In genomic region chr12:119158004-119158776, GRCh38 we compare ENCODE assay signal across 29 cellular contexts. TPM values are rescaled to one million over a fixed set of nuclear protein-coding genes. Genes with fewer than 3 reads are reported as not detected.
DNase-seq lines count a peak whose midpoint lies in the region; ATAC-seq and TF ChIP-seq lines count a peak whose summit lies in the region.
"Had no signal": no experiment of that assay in that cellular context is flagged by ENCODE, and none has a peak within 500 bp of the region (broad histone marks: within the 10 kb centered on the region; RNA-seq: fewer than 3 reads in every experiment).

No MANE protein-coding gene starts in this region.

- TF ChIP-seq CTCF in transverse colon (IDR thresholded peaks at IDR 0.05), result no peak
- no peak for TF ChIP-seq CTCF in MM.1S (IDR thresholded peaks at IDR 0.05; ENCODE audit: low read length)
- TF ChIP-seq CTCF in Peyer's patch (IDR thresholded peaks at IDR 0.05), result no peak

- peak; percentile 74 for ATAC-seq in Right ventricle myocardium superior (ENCODE audit: poor library complexity)
- ATAC-seq: GM23338; K562; stimulated activated naive B cell treated with anti-CD40 and anti-IgM and Interleukin-4, amounts not matched to agents 10 μg/mL and 1 μg/mL and 100 μg/mL, for 72 hours had no signal

- no peaks in the 10 kb centered on the region for H4K20me1 ChIP-seq in MM.1S (ENCODE audit: insufficient read depth, low read length)

- H3K36me3 ChIP-seq in neuronal stem cell (replicated peaks in 1 of 2; ENCODE audit: control insufficient read depth in 2 of 2, insufficient read depth in 2 of 2, low read length in 2 of 2), result no peaks in the 10 kb centered on the region
- no peaks in the 10 kb centered on the region for H3K36me3 ChIP-seq in transverse colon
- no peaks in the 10 kb centered on the region for H3K36me3 ChIP-seq in MM.1S (replicated peaks; ENCODE audit: insufficient read depth, low read length)
- no peaks in the 10 kb centered on the region for H3K36me3 ChIP-seq in Peyer's patch
- H3K36me3 ChIP-seq: thyroid gland had no signal

- no peaks in the 10 kb centered on the region for H3K79me2 ChIP-seq in MM.1S (ENCODE audit: low read length)

- H2BK120ac ChIP-seq in neuronal stem cell (ENCODE audit: low read depth, low read length), result no peak overlapping the region

- no peak overlapping the region for H3K14ac ChIP-seq in neuronal stem cell (ENCODE audit: low read length)

- H4K91ac ChIP-seq in neuronal stem cell (ENCODE audit: low read depth, low read length, poor library complexity), result no peak overlapping the region

- no peak overlapping the region for H3K23ac ChIP-seq in neuronal stem cell (ENCODE audit: low read depth, low read length, poor library complexity)

- H3K9me3 ChIP-seq in neuronal stem cell (replicated peaks in 1 of 2; ENCODE audit: control insufficient read depth in 2 of 2, insufficient read depth in 1 of 2, low read depth in 1 of 2, low read length in 2 of 2) (no peaks in the 10 kb centered on the region), transverse colon (no peaks in the 10 kb centered on the region), MM.1S (replicated peaks; ENCODE audit: insufficient read depth, low read length) (no peaks in the 10 kb centered on the region), Peyer's patch (peaks cover 0 to 3% (median 0%) of the 10 kb centered on the region in 4 donors)
- H3K9me3 ChIP-seq: SK-N-SH, thyroid gland had no signal

- no peak overlapping the region for H2BK15ac ChIP-seq in neuronal stem cell (ENCODE audit: low read length)

- H3K79me1 ChIP-seq in neuronal stem cell (ENCODE audit: low read depth, low read length), result no peaks in the 10 kb centered on the region

- TF ChIP-seq EP300 in transverse colon (IDR thresholded peaks at IDR 0.05; ENCODE audit: low read depth), result no peak

- H3K27me3 ChIP-seq in neuronal stem cell (ENCODE audit: control insufficient read depth in 3 of 3, insufficient read depth in 3 of 3, low read depth in 1 of 3, low read length in 3 of 3) (no peaks in the 10 kb centered on the region), transverse colon (no peaks in the 10 kb centered on the region), MM.1S (replicated peaks; ENCODE audit: insufficient read depth, low read length) (no peaks in the 10 kb centered on the region), Peyer's patch (no peaks in the 10 kb centered on the region)
- H3K27me3 ChIP-seq: thyroid gland had no signal

- TF ChIP-seq POLR2A in transverse colon (IDR thresholded peaks at IDR 0.05), result no peak
- no peak for TF ChIP-seq POLR2A in Peyer's patch (IDR thresholded peaks at IDR 0.05)

- H2BK12ac ChIP-seq in neuronal stem cell (ENCODE audit: low read length), result no peak overlapping the region

- H3K27ac ChIP-seq in neuronal stem cell (replicated peaks; ENCODE audit: low read length), result no peak overlapping the region
- H3K27ac ChIP-seq in transverse colon, result no peak overlapping the region
- H3K27ac ChIP-seq in MM.1S (ENCODE audit: low read length), result no peak overlapping the region
- H3K27ac ChIP-seq in Peyer's patch, result no peak overlapping the region

- H3K9ac ChIP-seq in neuronal stem cell (ENCODE audit: low read depth, low read length, poor library complexity) (no peak overlapping the region), MM.1S (ENCODE audit: low read length) (no peak overlapping the region)
- H3K9ac ChIP-seq: SK-N-SH had no signal

- H3K4me3 ChIP-seq in neuronal stem cell (ENCODE audit: low read length in 2 of 2) (no peak overlapping the region), transverse colon (no peak overlapping the region), MM.1S (ENCODE audit: low read length) (no peak overlapping the region), Peyer's patch (no peak overlapping the region)
- H3K4me3 ChIP-seq: GM23338, K562, thyroid gland had no signal

- H3K4me1 ChIP-seq in neuronal stem cell (ENCODE audit: control insufficient read depth in 2 of 2, insufficient read depth in 1 of 2, low read depth in 1 of 2, low read length in 2 of 2) (peaks cover 0 to 7% of the 10 kb centered on the region in 2 donors), transverse colon (no peaks in the 10 kb centered on the region), MM.1S (ENCODE audit: low read length) (no peaks in the 10 kb centered on the region), Peyer's patch (no peaks in the 10 kb centered on the region)

- H3K4me2 ChIP-seq in neuronal stem cell (ENCODE audit: insufficient read depth, low read length, poor library complexity, severe bottlenecking) (no peak overlapping the region), MM.1S (ENCODE audit: low read depth, low read length) (no peak overlapping the region)
- H3K4me2 ChIP-seq: GM23338, SK-N-SH had no signal

- no peak overlapping the region for H4K8ac ChIP-seq in neuronal stem cell (ENCODE audit: low read depth, low read length)

- H3F3A ChIP-seq in MM.1S (ENCODE audit: insufficient read depth, low read length), result no peaks in the 10 kb centered on the region

- H2BK5ac ChIP-seq in neuronal stem cell (ENCODE audit: low read length), result no peak overlapping the region

- DNase-seq in NCI-H1694 (lab: John Stamatoyannopoulos, UW) (peak; percentile 42), NCI-H1694 treated with DMSO at 0.1 percent for 48 hours (lab: John Stamatoyannopoulos, UW) (no peak), Right ventricle myocardium superior (peak; percentile 52), neuronal stem cell (ENCODE audit: low spot score) (no peak), transverse colon (no peak), MM.1S (no peak), Peyer's patch (no peak), SIG-M5 treated with dmso at 0.1 percent for 504 hours (lab: John Stamatoyannopoulos, UW; ENCODE audit: unreplicated experiment) (no peak)
- DNase-seq: 8988T; activated CD4-positive, alpha-beta T cell treated with anti-CD3 and anti-CD28 coated beads for 4 hours; activated naive CD4-positive, alpha-beta T cell treated with anti-CD3 and anti-CD28 coated beads for 36 hours; activated T-cell treated with anti-CD3 and anti-CD28 coated beads, Interleukin-2, amount 50 U/mL, for 24 hours; AML-193; dermis blood vessel endothelial cell; DND-41; kidney; mammary epithelial cell; NCI-H1417 treated with DMSO at 0.1 percent for 48 hours; NCI-H2107; NCI-H526 treated with DMSO at 0.1 percent for 48 hours; SK-N-SH; stimulated activated CD4-positive, alpha-beta T cell treated with anti-CD3 and anti-CD28 coated beads, Interleukin-12 subunit alpha, Interleukin-12 subunit beta, amount 100 ng/mL, for 4 hours; stimulated activated CD4-positive, alpha-beta T cell treated with anti-CD3 and anti-CD28 coated beads, Interleukin-4, amount 100 ng/mL, for 24 hours; stimulated activated naive B cell treated with anti-CD40 and anti-IgM and Interleukin-4, amounts not matched to agents 10 μg/mL and 1 μg/mL and 100 μg/mL, for 72 hours; T-helper 2 cell had no signal

- no peak overlapping the region for H3K4ac ChIP-seq in neuronal stem cell (ENCODE audit: low read length)

- H3K9me2 ChIP-seq in MM.1S (replicated peaks; ENCODE audit: insufficient read depth, low read length), result no peaks in the 10 kb centered on the region
- H3K9me2 ChIP-seq: SK-N-SH had no signal

- in situ Hi-C loops in transverse colon (cut with MboI; ENCODE audit: low pct_ligation_motif_present in 1 of 4, low pct_unique_long_range_greater_than_20kb in 1 of 4, low sequenced_read_pairs in 3 of 4), result no loop called here

- H3K18ac ChIP-seq in neuronal stem cell (ENCODE audit: low read length), result peak overlapping the region; percentile 42

- peak overlapping the region; percentile 58 for H2AK5ac ChIP-seq in neuronal stem cell (ENCODE audit: low read depth, low read length)

- no CpG with 5 or more reads among the region's 14 CpGs for WGBS in neuronal stem cell (ENCODE audit: extremely low coverage in 2 of 2, insufficient read length in 2 of 2, insufficient replicate concordance in 1 of 2), 2 donors
- 74% methylated on average over 14 of the region's 14 CpGs; no CpG with 5 or more reads in 1 of the 2 donors for WGBS in transverse colon (ENCODE audit: low coverage in 1 of 2), 2 donors

- H2AFZ ChIP-seq in neuronal stem cell (ENCODE audit: low read length), result no peak overlapping the region
- no peak overlapping the region for H2AFZ ChIP-seq in MM.1S (ENCODE audit: low read length)
- H2AFZ ChIP-seq: GM23338 had no signal

- intact Hi-C loops in Right ventricle myocardium superior (cut with DNase I), result no loop called here
- intact Hi-C loops in transverse colon (cut with DNase I; ENCODE audit: low total_unique reads), result no loop called here

RNA-seq across cellular contexts. Expression of gene HSPB8, which starts 20.5 kb away (rescaled TPM):
- total RNA-seq in Right ventricle myocardium superior (529 TPM), transverse colon (10 to 100 TPM; 42.7 to 59.8 (median 51.9) TPM), Peyer's patch (10 to 100 TPM in 2 of 4 donors, 1 to 10 TPM in 2; 3.7 to 20.6 (median 8.4) TPM)
- polyA plus RNA-seq in neuronal stem cell (2013, experiment 1 of 2), result 0.17 TPM
- 0.18 TPM for polyA plus RNA-seq in neuronal stem cell (2013, experiment 2 of 2)
- total RNA-seq: activated CD8-positive, alpha-beta memory T cell treated with anti-CD3 and anti-CD28 coated beads for 36 hours; activated naive CD4-positive, alpha-beta T cell treated with anti-CD3 and anti-CD28 coated beads for 36 hours had no signal
- polyA plus RNA-seq: K562, mammary epithelial cell had no signal

Comparison
In these comparisons a context has a peak if more than half of its experiments do, and no peak if none do; other contexts are left out.
1. DNase-seq: peak in NCI-H1694 (single experiment) and Right ventricle myocardium superior (single experiment); none in NCI-H1694 treated with DMSO at 0.1 percent for 48 hours (single experiment), neuronal stem cell (single experiment), transverse colon (single experiment), MM.1S (single experiment), Peyer's patch (0 of 3) and SIG-M5 treated with dmso at 0.1 percent for 504 hours (single experiment).